In genomic region chr10:85635650-85636049, GRCh38 we compare ENCODE assay signal across 26 cellular contexts.
DNase-seq lines count a peak whose midpoint lies in the region; ATAC-seq and TF ChIP-seq lines count a peak whose summit lies in the region.
"Had no signal": no experiment of that assay in that cellular context is flagged by ENCODE, and none has a peak within 500 bp of the region (broad histone marks: within the 10 kb centered on the region; RNA-seq: fewer than 3 reads in every experiment).

No MANE protein-coding gene starts in this region.

- H3K4me1 Mint-ChIP-seq in endodermal cell = no peaks in the 10 kb centered on the region
- H3K4me1 Mint-ChIP-seq: H9; stimulated activated naive CD8-positive, alpha-beta T cell treated with anti-CD3 and anti-CD28 coated beads, Interleukin-15, amount 100 ng/mL, for 72 hours had no signal

- H3K18ac ChIP-seq in trophoblast cell (ENCODE audit: low read length) = no peak overlapping the region

- no peak overlapping the region for H2AK5ac ChIP-seq in trophoblast cell (ENCODE audit: low read length)

- no peak overlapping the region for H3K9ac ChIP-seq in endodermal cell (ENCODE audit: extremely low read depth, low read length, poor library complexity, severe bottlenecking)
- no peak overlapping the region for H3K9ac ChIP-seq in trophoblast cell (ENCODE audit: low read length)
- H3K9ac ChIP-seq: SK-N-SH had no signal

- H3K14ac ChIP-seq in trophoblast cell (ENCODE audit: low read length) = no peak overlapping the region

- no peaks in the 10 kb centered on the region for H3K79me2 ChIP-seq in trophoblast cell (ENCODE audit: control insufficient read depth, insufficient read depth, low read length, poor library complexity)

- H3K4me2 ChIP-seq in trophoblast cell (ENCODE audit: low read length) = no peak overlapping the region
- H3K4me2 ChIP-seq: SK-N-SH had no signal

- H3K36me3 ChIP-seq in endodermal cell (ENCODE audit: control insufficient read depth, insufficient read depth, low read length) = no peaks in the 10 kb centered on the region
- no peaks in the 10 kb centered on the region for H3K36me3 ChIP-seq in trophoblast cell (ENCODE audit: control insufficient read depth in 1 of 2, insufficient read depth in 2 of 2, low read length in 2 of 2)
- no peaks in the 10 kb centered on the region for H3K36me3 ChIP-seq in left ventricle myocardium inferior
- H3K36me3 ChIP-seq: tibial nerve had no signal

- WGBS in endodermal cell (ENCODE audit: insufficient coverage in 1 of 2, insufficient read length in 1 of 2), 2 experiments = 82 to 95% methylated on average over 5 of the region's 5 CpGs
- WGBS in trophoblast cell (ENCODE audit: extremely low coverage, insufficient coverage, insufficient read length) = no CpG with 5 or more reads among the region's 5 CpGs

- no peaks in the 10 kb centered on the region for H3K36me3 Mint-ChIP-seq in endodermal cell (ENCODE audit: low read depth)

- H3K27ac ChIP-seq in endodermal cell (ENCODE audit: low read depth, low read length) (no peak overlapping the region), trophoblast cell (ENCODE audit: low read depth, low read length) (no peak overlapping the region), left ventricle myocardium inferior (replicated peaks) (no peak overlapping the region)
- H3K27ac ChIP-seq: tibial nerve had no signal

- DNase-seq in endodermal cell (peak; percentile 38), trophoblast cell (no peak), left ventricle myocardium inferior (no peak), glomerular visceral epithelial cell (ENCODE audit: extremely low spot score) (no peak), OCI-M1 (lab: John Stamatoyannopoulos, UW) (no peak)
- DNase-seq: activated CD4-positive, alpha-beta T cell treated with anti-CD3 and anti-CD28 coated beads, Interleukin-2, amount 50 U/mL, for 4 hours; activated effector memory CD4-positive, alpha-beta T cell treated with anti-CD3 and anti-CD28 coated beads, Interleukin-2, amount 50 U/mL, for 16 hours; activated T-cell treated with anti-CD3 and anti-CD28 coated beads for 4 hours; C1 segment of cervical spinal cord; foreskin melanocyte; H9; hippocampal formation; KG1; mammary epithelial cell; NCI-H146; NCI-H2171; NCI-H526; right cardiac atrium; RPMI8226; SK-N-SH; stimulated activated CD4-positive, alpha-beta T cell treated with anti-CD3 and anti-CD28 coated beads, Interleukin-4, amount 100 ng/mL, for 24 hours; stimulated activated naive CD8-positive, alpha-beta T cell treated with anti-CD3 and anti-CD28 coated beads, Interleukin-15, amount 100 ng/mL, for 72 hours had no signal

- H2AFZ ChIP-seq in trophoblast cell (ENCODE audit: insufficient read depth, low read length, poor library complexity) = no peak overlapping the region

- H2BK5ac ChIP-seq in trophoblast cell (ENCODE audit: low read depth, low read length, poor library complexity) = no peak overlapping the region

- H3K27me3 Mint-ChIP-seq in endodermal cell (ENCODE audit: insufficient read depth) = no peaks in the 10 kb centered on the region
- H3K27me3 Mint-ChIP-seq: stimulated activated naive CD8-positive, alpha-beta T cell treated with anti-CD3 and anti-CD28 coated beads, Interleukin-15, amount 100 ng/mL, for 72 hours had no signal

- TF ChIP-seq CTCF in endodermal cell (conservative IDR thresholded peaks at IDR 0.05) (no peak), left ventricle myocardium inferior (IDR thresholded peaks at IDR 0.05; ENCODE audit: borderline replicate concordance) (no peak)

- intact Hi-C loops in left ventricle myocardium inferior (cut with micrococcal nuclease) = no loop called here

- no peaks in the 10 kb centered on the region for H3K79me1 ChIP-seq in trophoblast cell (ENCODE audit: low read length)

- peak overlapping the region; percentile 23 for H4K8ac ChIP-seq in trophoblast cell (ENCODE audit: low read depth, low read length)

- H3K27ac Mint-ChIP-seq in endodermal cell = no peak overlapping the region
- H3K27ac Mint-ChIP-seq: H9; stimulated activated naive CD8-positive, alpha-beta T cell treated with anti-CD3 and anti-CD28 coated beads, Interleukin-15, amount 100 ng/mL, for 72 hours had no signal

- H2BK120ac ChIP-seq in trophoblast cell (ENCODE audit: insufficient read depth, low read length, poor library complexity) = no peak overlapping the region

- no peak overlapping the region for H4K12ac ChIP-seq in trophoblast cell (ENCODE audit: low read depth, low read length)

- no peaks in the 10 kb centered on the region for H3K27me3 ChIP-seq in endodermal cell (ENCODE audit: control insufficient read depth, insufficient read depth, low read length, poor library complexity, severe bottlenecking)
- H3K27me3 ChIP-seq in trophoblast cell (ENCODE audit: insufficient read depth, low read length) = no peaks in the 10 kb centered on the region
- H3K27me3 ChIP-seq in left ventricle myocardium inferior (ENCODE audit: low read depth) = no peaks in the 10 kb centered on the region
- H3K27me3 ChIP-seq: tibial nerve had no signal

- no peak overlapping the region for H3K4ac ChIP-seq in trophoblast cell (ENCODE audit: low read depth, low read length)

- H3K4me3 ChIP-seq in endodermal cell (ENCODE audit: low read length) (no peak overlapping the region), trophoblast cell (ENCODE audit: low read depth, low read length) (no peak overlapping the region), left ventricle myocardium inferior (no peak overlapping the region)
- H3K4me3 ChIP-seq: tibial nerve had no signal

- peak; percentile 68 for ATAC-seq in GM18502 (IDR thresholded peaks at IDR 0.05; ENCODE audit: poor library complexity, unreplicated experiment)
- peak; percentile 75 for ATAC-seq in HG02759 (IDR thresholded peaks at IDR 0.05; ENCODE audit: unreplicated experiment)
- ATAC-seq in HG02610 (IDR thresholded peaks at IDR 0.05; ENCODE audit: unreplicated experiment) = no peak
- ATAC-seq: right cardiac atrium; stimulated activated naive CD8-positive, alpha-beta T cell treated with anti-CD3 and anti-CD28 coated beads, Interleukin-15, amount 100 ng/mL, for 72 hours had no signal

- H2BK12ac ChIP-seq in trophoblast cell (ENCODE audit: low read length) = no peak overlapping the region

- no peaks in the 10 kb centered on the region for H3K4me1 ChIP-seq in endodermal cell (ENCODE audit: control insufficient read depth, insufficient read depth, low read length)
- H3K4me1 ChIP-seq in trophoblast cell (ENCODE audit: control insufficient read depth in 1 of 2, insufficient read depth in 2 of 2, low read length in 2 of 2) = peaks cover 3 to 4% of the 10 kb centered on the region in 2 experiments
- H3K4me1 ChIP-seq in left ventricle myocardium inferior = no peaks in the 10 kb centered on the region
- H3K4me1 ChIP-seq: tibial nerve had no signal

- no peak overlapping the region for H3K4me3 Mint-ChIP-seq in endodermal cell
- H3K4me3 Mint-ChIP-seq: H9; stimulated activated naive CD8-positive, alpha-beta T cell treated with anti-CD3 and anti-CD28 coated beads, Interleukin-15, amount 100 ng/mL, for 72 hours had no signal

- H3K23ac ChIP-seq in trophoblast cell (ENCODE audit: low read length) = no peak overlapping the region

- H3K9me3 Mint-ChIP-seq in endodermal cell = no peaks in the 10 kb centered on the region
- H3K9me3 Mint-ChIP-seq: H9; stimulated activated naive CD8-positive, alpha-beta T cell treated with anti-CD3 and anti-CD28 coated beads, Interleukin-15, amount 100 ng/mL, for 72 hours had no signal

- H4K91ac ChIP-seq in trophoblast cell (ENCODE audit: low read depth, low read length) = no peak overlapping the region

- no peaks in the 10 kb centered on the region for H3K9me3 ChIP-seq in endodermal cell (ENCODE audit: control insufficient read depth, low read length)
- no peaks in the 10 kb centered on the region for H3K9me3 ChIP-seq in trophoblast cell (ENCODE audit: insufficient read depth, low read depth, low read length)
- no peaks in the 10 kb centered on the region for H3K9me3 ChIP-seq in left ventricle myocardium inferior (replicated peaks)
- H3K9me3 ChIP-seq: tibial nerve had no signal
